23 cellular contexts compared by ENCODE assay signal in genomic region chr1:86015375-86015774, GRCh38.
"Had no signal": no experiment of that assay in that cellular context is flagged by ENCODE, and none has a peak within 500 bp of the region (broad histone marks: within the 10 kb centered on the region; RNA-seq: fewer than 3 reads in every experiment).

No MANE protein-coding gene starts in this region.

- H3K4me1 Mint-ChIP-seq: neural progenitor cell had no signal

- H3K27me3 Mint-ChIP-seq: natural killer cell treated with Interleukin-12 subunit alpha and Interleukin-12 subunit beta and Interleukin-15 and Interleukin-18, amount 100 ng/mL, for 72 hours; progenitor cell of endocrine pancreas had no signal

- H3K27me3 ChIP-seq: esophagus squamous epithelium, gastroesophageal sphincter, neural progenitor cell, pancreas, stomach, transverse colon had no signal

- H3K9me3 ChIP-seq: esophagus squamous epithelium, gastroesophageal sphincter, left ventricle myocardium inferior, pancreas, stomach, thoracic aorta, transverse colon had no signal

- H3K4me3 ChIP-seq: esophagus squamous epithelium, gastroesophageal sphincter, left ventricle myocardium inferior, lung, neural progenitor cell, pancreas, stomach, thoracic aorta, transverse colon had no signal

- H3K36me3 Mint-ChIP-seq: natural killer cell treated with Interleukin-12 subunit alpha and Interleukin-12 subunit beta and Interleukin-15 and Interleukin-18, amount 100 ng/mL, for 72 hours; neural progenitor cell had no signal

- H3K27ac Mint-ChIP-seq: natural killer cell treated with Interleukin-12 subunit alpha and Interleukin-12 subunit beta and Interleukin-15 and Interleukin-18, amount 100 ng/mL, for 72 hours; neural progenitor cell; progenitor cell of endocrine pancreas had no signal

- H3K9me3 Mint-ChIP-seq: neural progenitor cell had no signal

- H3K4me3 Mint-ChIP-seq: natural killer cell treated with Interleukin-12 subunit alpha and Interleukin-12 subunit beta and Interleukin-15 and Interleukin-18, amount 100 ng/mL, for 72 hours; neural progenitor cell had no signal

- H3K36me3 ChIP-seq: esophagus squamous epithelium, gastroesophageal sphincter, left ventricle myocardium inferior, neural progenitor cell, pancreas, stomach, thoracic aorta, transverse colon had no signal

- ATAC-seq: gastroesophageal sphincter; natural killer cell treated with Interleukin-12 subunit alpha and Interleukin-12 subunit beta and Interleukin-15 and Interleukin-18, amount 100 ng/mL, for 72 hours; pancreas; right cardiac atrium had no signal

- H3K27ac ChIP-seq: epithelial cell of prostate, esophagus squamous epithelium, gastroesophageal sphincter, left ventricle myocardium inferior, neural progenitor cell, pancreas, stomach, thoracic aorta, transverse colon had no signal

- DNase-seq: effector memory CD4-positive, alpha-beta T cell; esophagus squamous epithelium; foreskin fibroblast; glutamatergic neuron; left ventricle myocardium inferior; mesenchymal stem cell; midbrain; nucleus accumbens; pancreas; right cardiac atrium; small intestine; stimulated activated CD4-positive, alpha-beta T cell treated with anti-CD3 and anti-CD28 coated beads, Interleukin-12 subunit alpha, Interleukin-12 subunit beta, amount 100 ng/mL, for 4 hours; stimulated activated naive CD4-positive, alpha-beta T cell; stomach; substantia nigra; transverse colon had no signal
